Comparison of ENCODE assay signal across 1 cellular context in the genomic region with DNA sequence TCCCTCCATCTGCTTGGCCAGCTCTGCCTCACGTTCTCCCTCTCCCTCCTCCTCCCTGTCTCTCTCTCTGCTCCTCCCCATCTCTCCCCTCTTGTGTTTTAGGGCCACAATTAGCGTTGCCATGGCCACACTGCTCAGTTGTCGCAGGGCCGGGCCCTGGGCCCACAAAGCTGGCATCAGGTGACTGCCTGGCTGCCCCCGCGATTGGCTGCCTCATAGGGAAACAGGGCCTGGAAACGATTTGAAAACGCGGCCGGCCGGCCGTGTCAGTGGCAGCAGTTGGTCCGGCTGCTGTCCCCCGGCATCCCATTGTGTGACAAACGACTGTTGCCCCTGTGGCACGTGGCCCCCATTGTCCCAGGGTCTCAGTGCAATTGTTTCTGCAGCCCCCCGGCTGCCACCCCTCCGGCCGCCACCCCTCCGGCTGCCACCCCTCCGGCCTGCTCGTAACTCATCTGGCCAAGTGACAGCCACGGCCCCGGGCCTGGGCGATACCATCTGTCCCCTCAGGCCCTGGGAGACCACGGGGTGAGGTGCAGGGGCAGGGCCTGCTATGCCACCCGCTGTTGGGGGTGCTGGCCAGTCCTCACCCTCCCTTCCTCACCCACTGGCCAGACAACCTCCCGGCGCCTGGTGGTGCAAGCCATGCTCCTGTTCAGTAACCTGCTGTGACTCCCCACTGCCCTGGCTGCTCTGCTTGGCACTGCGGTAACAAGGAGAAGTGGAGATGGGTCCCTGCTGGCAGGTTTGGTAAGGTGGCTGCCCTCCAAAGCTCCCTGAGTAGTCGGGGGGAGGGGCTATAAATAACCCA.
A peak's percentile ranks its signal among the peaks of the same experiment; 100 is the strongest.
TF ChIP-seq lines count a peak whose summit lies in the region.

No MANE protein-coding gene starts in this region.

TF ChIP-seq in HEK293, 187 proteins besides CTCF, POLR2A, EP300 and RAD21 (continued from another document and continues in another):
- TF ChIP-seq, protein P1, sequence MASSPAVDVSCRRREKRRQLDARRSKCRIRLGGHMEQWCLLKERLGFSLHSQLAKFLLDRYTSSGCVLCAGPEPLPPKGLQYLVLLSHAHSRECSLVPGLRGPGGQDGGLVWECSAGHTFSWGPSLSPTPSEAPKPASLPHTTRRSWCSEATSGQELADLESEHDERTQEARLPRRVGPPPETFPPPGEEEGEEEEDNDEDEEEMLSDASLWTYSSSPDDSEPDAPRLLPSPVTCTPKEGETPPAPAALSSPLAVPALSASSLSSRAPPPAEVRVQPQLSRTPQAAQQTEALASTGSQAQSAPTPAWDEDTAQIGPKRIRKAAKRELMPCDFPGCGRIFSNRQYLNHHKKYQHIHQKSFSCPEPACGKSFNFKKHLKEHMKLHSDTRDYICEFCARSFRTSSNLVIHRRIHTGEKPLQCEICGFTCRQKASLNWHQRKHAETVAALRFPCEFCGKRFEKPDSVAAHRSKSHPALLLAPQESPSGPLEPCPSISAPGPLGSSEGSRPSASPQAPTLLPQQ (tag by site-specific recombination; IDR thresholded peaks at IDR 0.05), result peak; percentile 99
- 0 out of 2 replicates have a peak, but pooled peaks have one; percentile 35 for TF ChIP-seq KLF16 (tag by site-specific recombination; IDR thresholded peaks at IDR 0.05)
- peak; percentile 89 for TF ChIP-seq WT1 (tag by site-specific recombination; IDR thresholded peaks at IDR 0.05)
- no peak for TF ChIP-seq PRDM1 (tag by site-specific recombination; IDR thresholded peaks at IDR 0.05)
- no peak for TF ChIP-seq ZNF292 (tag by site-specific recombination; IDR thresholded peaks at IDR 0.05; ENCODE audit: borderline replicate concordance, low read depth)
- TF ChIP-seq KLF9 (tag by site-specific recombination; IDR thresholded peaks at IDR 0.05; ENCODE audit: low read depth), result peak; percentile 39; the same call in 1 of the 2 replicates
- peak; percentile 60 for TF ChIP-seq ZNF335 (tag by site-specific recombination; conservative IDR thresholded peaks at IDR 0.05)
- TF ChIP-seq ZNF629 (tag by site-specific recombination; IDR thresholded peaks at IDR 0.05), result no peak
- peak; percentile 36; the same call in 1 of the 2 replicates for TF ChIP-seq KLF1 (tag by site-specific recombination; IDR thresholded peaks at IDR 0.05)
- TF ChIP-seq, protein P2, sequence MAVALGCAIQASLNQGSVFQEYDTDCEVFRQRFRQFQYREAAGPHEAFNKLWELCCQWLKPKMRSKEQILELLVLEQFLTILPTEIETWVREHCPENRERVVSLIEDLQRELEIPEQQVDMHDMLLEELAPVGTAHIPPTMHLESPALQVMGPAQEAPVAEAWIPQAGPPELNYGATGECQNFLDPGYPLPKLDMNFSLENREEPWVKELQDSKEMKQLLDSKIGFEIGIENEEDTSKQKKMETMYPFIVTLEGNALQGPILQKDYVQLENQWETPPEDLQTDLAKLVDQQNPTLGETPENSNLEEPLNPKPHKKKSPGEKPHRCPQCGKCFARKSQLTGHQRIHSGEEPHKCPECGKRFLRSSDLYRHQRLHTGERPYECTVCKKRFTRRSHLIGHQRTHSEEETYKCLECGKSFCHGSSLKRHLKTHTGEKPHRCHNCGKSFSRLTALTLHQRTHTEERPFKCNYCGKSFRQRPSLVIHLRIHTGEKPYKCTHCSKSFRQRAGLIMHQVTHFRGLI (tag by site-specific recombination; IDR thresholded peaks at IDR 0.05), result peak; percentile 43; the same call in 1 of the 2 replicates
- TF ChIP-seq ZIC2 (tag by site-specific recombination; IDR thresholded peaks at IDR 0.05), result peak; percentile 95
- TF ChIP-seq, protein P3, sequence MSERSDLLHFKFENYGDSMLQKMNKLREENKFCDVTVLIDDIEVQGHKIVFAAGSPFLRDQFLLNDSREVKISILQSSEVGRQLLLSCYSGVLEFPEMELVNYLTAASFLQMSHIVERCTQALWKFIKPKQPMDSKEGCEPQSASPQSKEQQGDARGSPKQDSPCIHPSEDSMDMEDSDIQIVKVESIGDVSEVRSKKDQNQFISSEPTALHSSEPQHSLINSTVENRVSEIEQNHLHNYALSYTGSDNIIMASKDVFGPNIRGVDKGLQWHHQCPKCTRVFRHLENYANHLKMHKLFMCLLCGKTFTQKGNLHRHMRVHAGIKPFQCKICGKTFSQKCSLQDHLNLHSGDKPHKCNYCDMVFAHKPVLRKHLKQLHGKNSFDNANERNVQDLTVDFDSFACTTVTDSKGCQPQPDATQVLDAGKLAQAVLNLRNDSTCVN (tag by site-specific recombination; optimal IDR thresholded peaks at IDR 0.05), result peak; percentile 14
- TF ChIP-seq, protein P4, sequence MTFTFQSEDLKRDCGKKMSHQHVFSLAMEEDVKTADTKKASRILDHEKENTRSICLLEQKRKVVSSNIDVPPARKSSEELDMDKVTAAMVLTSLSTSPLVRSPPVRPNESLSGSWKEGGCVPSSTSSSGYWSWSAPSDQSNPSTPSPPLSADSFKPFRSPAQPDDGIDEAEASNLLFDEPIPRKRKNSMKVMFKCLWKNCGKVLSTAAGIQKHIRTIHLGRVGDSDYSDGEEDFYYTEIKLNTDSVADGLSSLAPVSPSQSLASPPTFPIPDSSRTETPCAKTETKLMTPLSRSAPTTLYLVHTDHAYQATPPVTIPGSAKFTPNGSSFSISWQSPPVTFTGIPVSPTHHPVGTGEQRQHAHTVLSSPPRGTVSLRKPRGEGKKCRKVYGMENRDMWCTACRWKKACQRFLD (tag by site-specific recombination; IDR thresholded peaks at IDR 0.05), result peak; percentile 23; the same call in 1 of the 2 replicates
- TF ChIP-seq, protein P5, sequence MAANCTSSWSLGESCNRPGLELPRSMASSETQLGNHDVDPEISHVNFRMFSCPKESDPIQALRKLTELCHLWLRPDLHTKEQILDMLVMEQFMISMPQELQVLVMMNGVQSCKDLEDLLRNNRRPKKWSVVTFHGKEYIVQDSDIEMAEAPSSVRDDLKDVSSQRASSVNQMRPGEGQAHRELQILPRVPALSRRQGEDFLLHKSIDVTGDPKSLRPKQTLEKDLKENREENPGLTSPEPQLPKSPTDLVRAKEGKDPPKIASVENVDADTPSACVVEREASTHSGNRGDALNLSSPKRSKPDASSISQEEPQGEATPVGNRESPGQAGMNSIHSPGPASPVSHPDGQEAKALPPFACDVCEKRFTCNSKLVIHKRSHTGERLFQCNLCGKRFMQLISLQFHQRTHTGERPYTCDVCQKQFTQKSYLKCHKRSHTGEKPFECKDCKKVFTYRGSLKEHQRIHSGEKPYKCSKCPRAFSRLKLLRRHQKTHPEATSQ (tag by site-specific recombination; IDR thresholded peaks at IDR 0.05), result no peak
- peak; percentile 80 for TF ChIP-seq BCL11A (tag by site-specific recombination; IDR thresholded peaks at IDR 0.05; ENCODE audit: low read depth)
- TF ChIP-seq IKZF3 (tag by site-specific recombination; IDR thresholded peaks at IDR 0.05), result 0 out of 2 replicates have a peak, but pooled peaks have one; percentile 33
- no peak for TF ChIP-seq ZNF266 (tag by site-specific recombination; IDR thresholded peaks at IDR 0.05; ENCODE audit: low read depth)
- TF ChIP-seq, protein P6, sequence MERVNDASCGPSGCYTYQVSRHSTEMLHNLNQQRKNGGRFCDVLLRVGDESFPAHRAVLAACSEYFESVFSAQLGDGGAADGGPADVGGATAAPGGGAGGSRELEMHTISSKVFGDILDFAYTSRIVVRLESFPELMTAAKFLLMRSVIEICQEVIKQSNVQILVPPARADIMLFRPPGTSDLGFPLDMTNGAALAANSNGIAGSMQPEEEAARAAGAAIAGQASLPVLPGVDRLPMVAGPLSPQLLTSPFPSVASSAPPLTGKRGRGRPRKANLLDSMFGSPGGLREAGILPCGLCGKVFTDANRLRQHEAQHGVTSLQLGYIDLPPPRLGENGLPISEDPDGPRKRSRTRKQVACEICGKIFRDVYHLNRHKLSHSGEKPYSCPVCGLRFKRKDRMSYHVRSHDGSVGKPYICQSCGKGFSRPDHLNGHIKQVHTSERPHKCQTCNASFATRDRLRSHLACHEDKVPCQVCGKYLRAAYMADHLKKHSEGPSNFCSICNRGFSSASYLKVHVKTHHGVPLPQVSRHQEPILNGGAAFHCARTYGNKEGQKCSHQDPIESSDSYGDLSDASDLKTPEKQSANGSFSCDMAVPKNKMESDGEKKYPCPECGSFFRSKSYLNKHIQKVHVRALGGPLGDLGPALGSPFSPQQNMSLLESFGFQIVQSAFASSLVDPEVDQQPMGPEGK (tag by site-specific recombination; IDR thresholded peaks at IDR 0.05), result peak; percentile 90
- peak; percentile 53; the same call in 1 of the 2 replicates for TF ChIP-seq ZBTB20 (tag by site-specific recombination; IDR thresholded peaks at IDR 0.05)
- TF ChIP-seq SP7 (tag by site-specific recombination; IDR thresholded peaks at IDR 0.05), result peak; percentile 80
- peak; percentile 37; the same call in 1 of the 2 replicates for TF ChIP-seq ZEB2 (tag by site-specific recombination; IDR thresholded peaks at IDR 0.05)
- peak; percentile 40 for TF ChIP-seq ZNF341 (tag by site-specific recombination; IDR thresholded peaks at IDR 0.05; ENCODE audit: low read depth)
- 0 out of 2 replicates have a peak, but pooled peaks have one; percentile 35 for TF ChIP-seq ZNF76 (tag by site-specific recombination; IDR thresholded peaks at IDR 0.05; ENCODE audit: borderline replicate concordance, low read depth)
- TF ChIP-seq ZNF791 (tag by site-specific recombination; IDR thresholded peaks at IDR 0.05), result no peak
- peak; percentile 100 for TF ChIP-seq ZFP69B (tag by site-specific recombination; IDR thresholded peaks at IDR 0.05)
- TF ChIP-seq, protein P7, sequence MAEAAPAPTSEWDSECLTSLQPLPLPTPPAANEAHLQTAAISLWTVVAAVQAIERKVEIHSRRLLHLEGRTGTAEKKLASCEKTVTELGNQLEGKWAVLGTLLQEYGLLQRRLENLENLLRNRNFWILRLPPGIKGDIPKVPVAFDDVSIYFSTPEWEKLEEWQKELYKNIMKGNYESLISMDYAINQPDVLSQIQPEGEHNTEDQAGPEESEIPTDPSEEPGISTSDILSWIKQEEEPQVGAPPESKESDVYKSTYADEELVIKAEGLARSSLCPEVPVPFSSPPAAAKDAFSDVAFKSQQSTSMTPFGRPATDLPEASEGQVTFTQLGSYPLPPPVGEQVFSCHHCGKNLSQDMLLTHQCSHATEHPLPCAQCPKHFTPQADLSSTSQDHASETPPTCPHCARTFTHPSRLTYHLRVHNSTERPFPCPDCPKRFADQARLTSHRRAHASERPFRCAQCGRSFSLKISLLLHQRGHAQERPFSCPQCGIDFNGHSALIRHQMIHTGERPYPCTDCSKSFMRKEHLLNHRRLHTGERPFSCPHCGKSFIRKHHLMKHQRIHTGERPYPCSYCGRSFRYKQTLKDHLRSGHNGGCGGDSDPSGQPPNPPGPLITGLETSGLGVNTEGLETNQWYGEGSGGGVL (tag by site-specific recombination; IDR thresholded peaks at IDR 0.05), result peak; percentile 86
- peak; percentile 51; the same call in 1 of the 2 replicates for TF ChIP-seq ZXDB (tag by site-specific recombination; IDR thresholded peaks at IDR 0.05)
- peak; percentile 46; the same call in 1 of the 2 replicates for TF ChIP-seq ZBTB8A (tag by site-specific recombination; IDR thresholded peaks at IDR 0.05)
- TF ChIP-seq ZBTB17 (tag by site-specific recombination; IDR thresholded peaks at IDR 0.05), result peak; percentile 57; the same call in 1 of the 2 replicates
- peak; percentile 86 for TF ChIP-seq ZNF16 (tag by site-specific recombination; IDR thresholded peaks at IDR 0.05; ENCODE audit: low read depth)
- TF ChIP-seq ZNF184 (tag by site-specific recombination; IDR thresholded peaks at IDR 0.05), result no peak
- TF ChIP-seq, protein P8, sequence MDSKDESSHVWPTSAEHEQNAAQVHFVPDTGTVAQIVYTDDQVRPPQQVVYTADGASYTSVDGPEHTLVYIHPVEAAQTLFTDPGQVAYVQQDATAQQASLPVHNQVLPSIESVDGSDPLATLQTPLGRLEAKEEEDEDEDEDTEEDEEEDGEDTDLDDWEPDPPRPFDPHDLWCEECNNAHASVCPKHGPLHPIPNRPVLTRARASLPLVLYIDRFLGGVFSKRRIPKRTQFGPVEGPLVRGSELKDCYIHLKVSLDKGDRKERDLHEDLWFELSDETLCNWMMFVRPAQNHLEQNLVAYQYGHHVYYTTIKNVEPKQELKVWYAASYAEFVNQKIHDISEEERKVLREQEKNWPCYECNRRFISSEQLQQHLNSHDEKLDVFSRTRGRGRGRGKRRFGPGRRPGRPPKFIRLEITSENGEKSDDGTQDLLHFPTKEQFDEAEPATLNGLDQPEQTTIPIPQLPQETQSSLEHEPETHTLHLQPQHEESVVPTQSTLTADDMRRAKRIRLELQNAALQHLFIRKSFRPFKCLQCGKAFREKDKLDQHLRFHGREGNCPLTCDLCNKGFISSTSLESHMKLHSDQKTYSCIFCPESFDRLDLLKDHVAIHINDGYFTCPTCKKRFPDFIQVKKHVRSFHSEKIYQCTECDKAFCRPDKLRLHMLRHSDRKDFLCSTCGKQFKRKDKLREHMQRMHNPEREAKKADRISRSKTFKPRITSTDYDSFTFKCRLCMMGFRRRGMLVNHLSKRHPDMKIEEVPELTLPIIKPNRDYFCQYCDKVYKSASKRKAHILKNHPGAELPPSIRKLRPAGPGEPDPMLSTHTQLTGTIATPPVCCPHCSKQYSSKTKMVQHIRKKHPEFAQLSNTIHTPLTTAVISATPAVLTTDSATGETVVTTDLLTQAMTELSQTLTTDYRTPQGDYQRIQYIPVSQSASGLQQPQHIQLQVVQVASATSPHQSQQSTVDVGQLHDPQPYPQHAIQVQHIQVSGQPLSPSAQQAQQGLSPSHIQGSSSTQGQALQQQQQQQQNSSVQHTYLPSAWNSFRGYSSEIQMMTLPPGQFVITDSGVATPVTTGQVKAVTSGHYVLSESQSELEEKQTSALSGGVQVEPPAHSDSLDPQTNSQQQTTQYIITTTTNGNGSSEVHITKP (tag by site-specific recombination; IDR thresholded peaks at IDR 0.05), result peak; percentile 86
- TF ChIP-seq ZNF394 (tag by site-specific recombination; IDR thresholded peaks at IDR 0.05; ENCODE audit: borderline replicate concordance), result no peak
- peak; percentile 94 for TF ChIP-seq GLIS2 (tag by site-specific recombination; IDR thresholded peaks at IDR 0.05)
- TF ChIP-seq EGR2 (tag by site-specific recombination; IDR thresholded peaks at IDR 0.05; ENCODE audit: low read depth), result 0 out of 2 replicates have a peak, but pooled peaks have one; percentile 10
- no peak for TF ChIP-seq ZNF473 (tag by site-specific recombination; IDR thresholded peaks at IDR 0.05)
- TF ChIP-seq ZNF10 (tag by site-specific recombination; IDR thresholded peaks at IDR 0.05), result peak; percentile 64; the same call in 1 of the 2 replicates
- TF ChIP-seq ZNF701 (tag by site-specific recombination; IDR thresholded peaks at IDR 0.05), result no peak
- no peak; the same call in 1 of the 2 replicates for TF ChIP-seq ZBTB48 (tag by site-specific recombination; IDR thresholded peaks at IDR 0.05)
- no peak for TF ChIP-seq ZNF248 (tag by site-specific recombination; IDR thresholded peaks at IDR 0.05)
- peak; percentile 74 for TF ChIP-seq ZNF423 (tag by site-specific recombination; IDR thresholded peaks at IDR 0.05)
- TF ChIP-seq ZNF155 (tag by site-specific recombination; IDR thresholded peaks at IDR 0.05), result no peak
- peak; percentile 65 for TF ChIP-seq SP2 (tag by site-specific recombination; IDR thresholded peaks at IDR 0.05)
- 0 out of 2 replicates have a peak, but pooled peaks have one; percentile 23 for TF ChIP-seq ZNF24 (tag by site-specific recombination; IDR thresholded peaks at IDR 0.05)
- 0 out of 2 replicates have a peak, but pooled peaks have one; percentile 11 for TF ChIP-seq ZNF600 (tag by site-specific recombination; IDR thresholded peaks at IDR 0.05)
- TF ChIP-seq ZNF776 (tag by site-specific recombination; IDR thresholded peaks at IDR 0.05; ENCODE audit: borderline replicate concordance), result no peak
- 0 out of 2 replicates have a peak, but pooled peaks have one; percentile 12 for TF ChIP-seq KLF8 (tag by site-specific recombination; IDR thresholded peaks at IDR 0.05)
- no peak for TF ChIP-seq ZNF433 (tag by site-specific recombination; IDR thresholded peaks at IDR 0.05; ENCODE audit: low read depth)
- no peak for TF ChIP-seq ZNF404 (tag by site-specific recombination; IDR thresholded peaks at IDR 0.05)
- TF ChIP-seq FEZF1 (tag by site-specific recombination; IDR thresholded peaks at IDR 0.05), result peak; percentile 87
